Comparison of ENCODE assay signal across 15 cellular contexts in the genomic region with DNA sequence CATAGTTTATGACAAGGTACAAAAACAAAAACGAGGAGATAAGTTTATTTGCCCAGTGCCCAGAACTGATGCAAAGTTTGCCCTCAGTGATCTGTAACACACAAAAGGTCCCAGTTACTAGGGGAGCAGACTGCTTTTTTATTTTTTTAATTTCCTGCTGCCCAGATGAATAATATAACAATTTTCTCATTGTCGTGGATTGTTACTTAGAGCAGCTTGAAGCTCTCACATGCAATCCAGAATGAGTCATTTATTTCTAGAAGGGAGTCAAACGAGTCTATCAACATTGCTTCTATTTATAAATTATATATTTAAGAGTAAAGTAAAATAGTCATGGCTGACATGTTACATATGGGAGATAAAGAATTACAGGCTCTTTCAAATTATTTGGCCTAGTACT. TPM values are rescaled to one million over a fixed set of nuclear protein-coding genes. Genes with fewer than 3 reads are reported as not detected.
DNase-seq lines count a peak whose midpoint lies in the region; ATAC-seq, FAIRE-seq and TF ChIP-seq lines count a peak whose summit lies in the region.
"Had no signal": no experiment of that assay in that cellular context is flagged by ENCODE, and none has a peak within 500 bp of the region (broad histone marks: within the 10 kb centered on the region; RNA-seq: fewer than 3 reads in every experiment).

No MANE protein-coding gene starts in this region.

- no peak overlapping the region for H3K4me2 ChIP-seq in Karpas-422 (ENCODE audit: low read depth, low read length, poor library complexity, severe bottlenecking)

- no peaks in the 10 kb centered on the region for H3K9me2 ChIP-seq in Karpas-422 (replicated peaks; ENCODE audit: insufficient read depth, low read length)

- intact Hi-C loops in pancreas (cut with DNase I) = no loop called here

- peak overlapping the region in 2 of 4 donors; percentile 48 to 61 for H3K27ac ChIP-seq in gastroesophageal sphincter
- peak overlapping the region in 2 of 4 donors; percentile 35 to 56 for H3K27ac ChIP-seq in pancreas
- H3K27ac ChIP-seq in Karpas-422 (ENCODE audit: low read length) = no peak overlapping the region

- H3K36me3 ChIP-seq in gastroesophageal sphincter = peaks cover 0 to 9% of the 10 kb centered on the region in 2 donors
- no peaks in the 10 kb centered on the region for H3K36me3 ChIP-seq in pancreas
- H3K36me3 ChIP-seq in Karpas-422 (ENCODE audit: insufficient read depth, low read length) = peaks cover 47% of the 10 kb centered on the region

- peaks cover 79% of the 10 kb centered on the region for H3K79me2 ChIP-seq in Karpas-422 (ENCODE audit: low read length)

- peaks cover 0 to 47% (median 17%) of the 10 kb centered on the region in 3 donors for H3K4me1 ChIP-seq in gastroesophageal sphincter
- H3K4me1 ChIP-seq in pancreas = peaks cover 0 to 12% (median 9%) of the 10 kb centered on the region in 3 donors
- H3K4me1 ChIP-seq in Karpas-422 (ENCODE audit: low read length) = no peaks in the 10 kb centered on the region

- DNase-seq in EH (ENCODE audit: low read depth) (peak; percentile 88), amniotic epithelial cell (ENCODE audit: low read depth) (peak; percentile 82), pancreas (no peak), GM19239 (ENCODE audit: insufficient read length, low spot score) (no peak), Karpas-422 (no peak), NCI-H1092 treated with DMSO at 0.1 percent for 48 hours (lab: John Stamatoyannopoulos, UW) (no peak)
- DNase-seq in activated CD4-positive, CD25-positive, alpha-beta regulatory T cell (lab: John Stamatoyannopoulos, UW) = no peak
- DNase-seq: activated CD4-positive, alpha-beta T cell treated with anti-CD3 and anti-CD28 coated beads, Interleukin-2, amount 10 ng/mL, durations not matched to agents 24 days and 14 days; erythroblast; NCI-H2029 treated with DMSO at 0.1 percent for 48 hours; RPMI8226 had no signal

- no peak for TF ChIP-seq CTCF in gastroesophageal sphincter (IDR thresholded peaks at IDR 0.05)
- TF ChIP-seq CTCF in pancreas (IDR thresholded peaks at IDR 0.05) = no peak

- H3K27me3 ChIP-seq in gastroesophageal sphincter = no peaks in the 10 kb centered on the region
- no peaks in the 10 kb centered on the region for H3K27me3 ChIP-seq in pancreas
- no peaks in the 10 kb centered on the region for H3K27me3 ChIP-seq in Karpas-422 (ENCODE audit: low read length)

- no peak overlapping the region for H2AFZ ChIP-seq in Karpas-422 (ENCODE audit: low read length)

- FAIRE-seq in pancreas (lab: Jason Lieb, UNC) (no peak), GM19239 (lab: Jason Lieb, UNC) (no peak)

- TF ChIP-seq POLR2A in gastroesophageal sphincter (IDR thresholded peaks at IDR 0.05) = no peak

- no peak overlapping the region for H3K4me3 ChIP-seq in gastroesophageal sphincter
- no peak overlapping the region for H3K4me3 ChIP-seq in pancreas
- H3K4me3 ChIP-seq in Karpas-422 (ENCODE audit: low read length) = no peak overlapping the region

- no peak for TF ChIP-seq EP300 in gastroesophageal sphincter (IDR thresholded peaks at IDR 0.05)

- ATAC-seq in gastroesophageal sphincter = peak; percentile 64
- ATAC-seq in pancreas = peak; percentile 69 to 86 (median 80)
- ATAC-seq: activated naive CD4-positive, alpha-beta T cell treated with anti-CD3 and anti-CD28 coated beads, Interleukin-2, amount 50 U/mL, for 72 hours; stimulated activated memory B cell treated with anti-CD40 and anti-IgM and Interleukin-4, amounts not matched to agents 10 μg/mL and 1 μg/mL and 100 μg/mL, for 72 hours had no signal

- WGBS in gastroesophageal sphincter (ENCODE audit: low coverage in 1 of 2), 2 donors = 3 to 4% methylated on average over 3 of the region's 3 CpGs
- 7 to 9% methylated on average over 3 of the region's 3 CpGs for WGBS in pancreas, 2 donors

- no peaks in the 10 kb centered on the region for H3K9me3 ChIP-seq in gastroesophageal sphincter
- no peaks in the 10 kb centered on the region for H3K9me3 ChIP-seq in pancreas
- H3K9me3 ChIP-seq in Karpas-422 (ENCODE audit: low read length) = no peaks in the 10 kb centered on the region

- H4K20me1 ChIP-seq in Karpas-422 (ENCODE audit: insufficient read depth, low read depth, low read length) = no peaks in the 10 kb centered on the region

- no peak overlapping the region for H3K9ac ChIP-seq in Karpas-422 (ENCODE audit: low read length)

RNA-seq across cellular contexts. Expression of a gene that starts 41.3 kb away (rescaled TPM):
- total RNA-seq in gastroesophageal sphincter = 100 to 1,000 TPM in 1 of 4 donors, 10 to 100 TPM in 3; 43.1 to 108 (median 85.7) TPM
- 10 to 100 TPM in 5 of 6 donors, 1 to 10 TPM in 1; 9.1 to 24.1 (median 14.8) TPM for total RNA-seq in pancreas
- polyA plus RNA-seq in pancreas = 10 to 100 TPM; 10.7 to 30.5 TPM
- 55.7 and 68.2 TPM in 2 replicates for total RNA-seq in Karpas-422 (2014; rRNA removed; shearing (Covaris generic); ENCODE audit: low replicate concordance)
- total RNA-seq: activated CD4-positive, alpha-beta T cell treated with anti-CD3 and anti-CD28 coated beads, Interleukin-2, amount 10 ng/mL, durations not matched to agents 24 days and 14 days had no signal
- polyA plus RNA-seq: CD14-positive monocyte had no signal

Comparison
In these comparisons a context has a peak if more than half of its experiments do, and no peak if none do; other contexts are left out.
1. DNase-seq: peak in EH (single experiment) and amniotic epithelial cell (single experiment); none in pancreas (0 of 6), GM19239 (single experiment), activated CD4-positive, CD25-positive, alpha-beta regulatory T cell (0 of 4), Karpas-422 (single experiment) and NCI-H1092 treated with DMSO at 0.1 percent for 48 hours (single experiment).